8 cellular contexts compared by ENCODE assay signal in genomic region chr17:76791053-76791980, GRCh38. TPM values are rescaled to one million over a fixed set of nuclear protein-coding genes. Genes with fewer than 3 reads are reported as not detected.
DNase-seq lines count a peak whose midpoint lies in the region; TF ChIP-seq lines count a peak whose summit lies in the region.

No MANE protein-coding gene starts in this region.

- no peak for TF ChIP-seq CTCF in left ventricle myocardium inferior (IDR thresholded peaks at IDR 0.05; ENCODE audit: borderline replicate concordance)
- no peak for TF ChIP-seq CTCF in colonic mucosa (IDR thresholded peaks at IDR 0.05)

- H2BK120ac ChIP-seq in mesenchymal stem cell (ENCODE audit: low read depth, low read length): no peak overlapping the region

- H2BK12ac ChIP-seq in mesenchymal stem cell (ENCODE audit: low read length in 2 of 2): no peak overlapping the region

- H3K27ac ChIP-seq in left ventricle myocardium inferior (replicated peaks): peak overlapping the region; percentile 10
- H3K27ac ChIP-seq in angular gyrus (ENCODE audit: low read depth, low read length): peak overlapping the region; percentile 80
- H3K27ac ChIP-seq in mesenchymal stem cell (ENCODE audit: low read length, poor library complexity, severe bottlenecking): peak overlapping the region; percentile 43
- peak overlapping the region; percentile 40 for H3K27ac ChIP-seq in urinary bladder (ENCODE audit: low read depth)
- no peak overlapping the region for H3K27ac ChIP-seq in colonic mucosa

- H3K9me3 ChIP-seq in left ventricle myocardium inferior (replicated peaks): no peaks in the 10 kb centered on the region
- H3K9me3 ChIP-seq in mesenchymal stem cell (ENCODE audit: control insufficient read depth, low read length): no peaks in the 10 kb centered on the region
- H3K9me3 ChIP-seq in colonic mucosa: no peaks in the 10 kb centered on the region

- H2AK5ac ChIP-seq in mesenchymal stem cell (ENCODE audit: low read length, severe bottlenecking): no peak overlapping the region

- H2BK5ac ChIP-seq in mesenchymal stem cell (ENCODE audit: low read depth, low read length, poor library complexity, severe bottlenecking): peak overlapping the region; percentile 19

- peak overlapping the region; percentile 72 for H4K8ac ChIP-seq in mesenchymal stem cell (ENCODE audit: low read length)

- no peak overlapping the region for H4K91ac ChIP-seq in mesenchymal stem cell (ENCODE audit: low read length)

- H3K18ac ChIP-seq in mesenchymal stem cell (ENCODE audit: low read depth in 1 of 2, low read length in 2 of 2): peak overlapping the region in 1 of 2 experiments; percentile 48

- no peak overlapping the region for H3K14ac ChIP-seq in mesenchymal stem cell (ENCODE audit: low read length in 2 of 2)

- H3K79me1 ChIP-seq in mesenchymal stem cell (replicated peaks; ENCODE audit: low read length, poor library complexity, severe bottlenecking): no peaks in the 10 kb centered on the region

- 40% methylated on average over 9 of the region's 11 CpGs for WGBS in mesenchymal stem cell
- WGBS in urinary bladder: 41% methylated on average over 11 of the region's 11 CpGs

- intact Hi-C loops in left ventricle myocardium inferior (cut with micrococcal nuclease): no loop called here
- intact Hi-C loops in cardiac septum (cut with DNase I): no loop called here
- intact Hi-C loops in colonic mucosa (cut with DNase I): no loop called here

- no peaks in the 10 kb centered on the region for H3K27me3 ChIP-seq in left ventricle myocardium inferior (ENCODE audit: low read depth)
- no peaks in the 10 kb centered on the region for H3K27me3 ChIP-seq in mesenchymal stem cell (ENCODE audit: control insufficient read depth in 1 of 2, insufficient read depth in 1 of 2, low read length in 2 of 2)
- H3K27me3 ChIP-seq in colonic mucosa: no peaks in the 10 kb centered on the region

- H3K9ac ChIP-seq in mesenchymal stem cell (ENCODE audit: low read length): peak overlapping the region; percentile 71
- H3K9ac ChIP-seq in colonic mucosa (ENCODE audit: low read depth in 2 of 2, low read length in 2 of 2): no peak overlapping the region

- no peak overlapping the region for H2BK15ac ChIP-seq in mesenchymal stem cell (ENCODE audit: low read depth, poor library complexity, severe bottlenecking)

- DNase-seq in left ventricle myocardium inferior: no peak
- DNase-seq in cardiac septum (ENCODE audit: low spot score): no peak
- DNase-seq in RPMI8226: peak; percentile 93
- peak; percentile 85 for DNase-seq in mesenchymal stem cell
- no peak for DNase-seq in colonic mucosa
- DNase-seq in NCI-H1930 (lab: John Stamatoyannopoulos, UW): no peak

- H3K36me3 ChIP-seq in left ventricle myocardium inferior (peaks cover 5% of the 10 kb centered on the region), mesenchymal stem cell (ENCODE audit: control insufficient read depth in 1 of 2, insufficient read depth in 2 of 2, low read depth in 1 of 2, low read length in 2 of 2) (peaks cover 1 to 4% of the 10 kb centered on the region in 2 experiments), urinary bladder (ENCODE audit: insufficient read depth) (no peaks in the 10 kb centered on the region), colonic mucosa (no peaks in the 10 kb centered on the region)

- H3K4ac ChIP-seq in mesenchymal stem cell (ENCODE audit: low read depth in 1 of 2, low read length in 2 of 2): no peak overlapping the region

- no peak overlapping the region for H2AFZ ChIP-seq in mesenchymal stem cell (ENCODE audit: low read depth, low read length)

- H3K4me1 ChIP-seq in left ventricle myocardium inferior: peaks cover 20% of the 10 kb centered on the region
- peaks cover 4% of the 10 kb centered on the region for H3K4me1 ChIP-seq in mesenchymal stem cell (ENCODE audit: control insufficient read depth, insufficient read depth, low read depth, low read length)
- no peaks in the 10 kb centered on the region for H3K4me1 ChIP-seq in urinary bladder (ENCODE audit: insufficient read depth)
- H3K4me1 ChIP-seq in colonic mucosa: no peaks in the 10 kb centered on the region

- H3K4me3 ChIP-seq in left ventricle myocardium inferior (peak overlapping the region; percentile 41), mesenchymal stem cell (ENCODE audit: insufficient read depth in 1 of 2, low read depth in 1 of 2, low read length in 2 of 2) (peak overlapping the region in 1 of 2 experiments; percentile 69), urinary bladder (ENCODE audit: low read depth, low read length) (no peak overlapping the region), colonic mucosa (no peak overlapping the region)

- H3K4me2 ChIP-seq in mesenchymal stem cell (ENCODE audit: low read length, poor library complexity, severe bottlenecking): peak overlapping the region; percentile 82

- no peak overlapping the region for H3K23ac ChIP-seq in mesenchymal stem cell (ENCODE audit: low read length in 2 of 2)

RNA-seq across cellular contexts. Expression of gene MFSD11, which starts 53.4 kb away (rescaled TPM):
- total RNA-seq in left ventricle myocardium inferior (21.4 TPM), cardiac septum (27.0 TPM), urinary bladder (69.5 TPM), colonic mucosa (10 to 100 TPM; 24.9 to 38.9 TPM)
- polyA plus RNA-seq in mesenchymal stem cell (2013, experiment 1 of 2): 24.6 TPM
- 23.7 TPM for polyA plus RNA-seq in mesenchymal stem cell (2013, experiment 2 of 2)
- polyA plus RNA-seq in urinary bladder: 16.6 TPM

RNA-seq across cellular contexts. Expression of gene SRSF2, which starts 54.2 kb away (rescaled TPM):
- 78.5 TPM for total RNA-seq in left ventricle myocardium inferior
- 98.0 TPM for total RNA-seq in cardiac septum
- 127 TPM for polyA plus RNA-seq in mesenchymal stem cell (2013, experiment 1 of 2)
- 137 TPM for polyA plus RNA-seq in mesenchymal stem cell (2013, experiment 2 of 2)
- 134 TPM for total RNA-seq in urinary bladder
- polyA plus RNA-seq in urinary bladder: 148 TPM
- 100 to 1,000 TPM; 163 to 300 TPM for total RNA-seq in colonic mucosa

Comparison
In these comparisons a context has a peak if more than half of its experiments do, and no peak if none do; other contexts are left out.
1. DNase-seq: peak in RPMI8226 (single experiment) and mesenchymal stem cell (single experiment); none in left ventricle myocardium inferior (single experiment), cardiac septum (single experiment), colonic mucosa (single experiment) and NCI-H1930 (0 of 2).